Comparison of ENCODE assay signal across 1 cellular context in genomic region chr6:167963589-167964057, GRCh38.
TF ChIP-seq lines count a peak whose summit lies in the region.

No MANE protein-coding gene starts in this region.

TF ChIP-seq in HepG2, 621 proteins besides CTCF, POLR2A, EP300 and RAD21 (continued from another document and continues in another):
- TF ChIP-seq MTERF4 (CRISPR knock-in tag; IDR thresholded peaks at IDR 0.05) = no peak
- TF ChIP-seq ESRRA (CRISPR knock-in tag; IDR thresholded peaks at IDR 0.05; ENCODE audit: low read depth) = no peak
- peak; percentile 86; the same call in 1 of the 2 replicates for TF ChIP-seq CBFB (CRISPR knock-in tag; IDR thresholded peaks at IDR 0.05)
- no peak for TF ChIP-seq TRIM24 (CRISPR knock-in tag; IDR thresholded peaks at IDR 0.05)
- TF ChIP-seq ZNF780A (CRISPR knock-in tag; IDR thresholded peaks at IDR 0.05) = no peak
- no peak for TF ChIP-seq GPBP1L1 (CRISPR knock-in tag; IDR thresholded peaks at IDR 0.05)
- peak; percentile 92 for TF ChIP-seq NR2F6 (IDR thresholded peaks at IDR 0.05)
- peak; percentile 86 for TF ChIP-seq NR2F6 (CRISPR knock-in tag; IDR thresholded peaks at IDR 0.05)
- no peak for TF ChIP-seq ZNF484 (CRISPR knock-in tag; IDR thresholded peaks at IDR 0.05; ENCODE audit: borderline replicate concordance, low read depth)
- TF ChIP-seq USF2 (IDR thresholded peaks at IDR 0.05; ENCODE audit: low read depth, low read length) = no peak
- no peak for TF ChIP-seq USF2 (CRISPR knock-in tag; IDR thresholded peaks at IDR 0.05; ENCODE audit: borderline replicate concordance)
- TF ChIP-seq ZNF205 (CRISPR knock-in tag; IDR thresholded peaks at IDR 0.05) = peak; percentile 89
- TF ChIP-seq ELF4 (CRISPR knock-in tag; IDR thresholded peaks at IDR 0.05; ENCODE audit: borderline replicate concordance) = no peak
- TF ChIP-seq PHB2 (IDR thresholded peaks at IDR 0.05; ENCODE audit: partially characterized antibody) = no peak
- TF ChIP-seq CBX5 (CRISPR knock-in tag; IDR thresholded peaks at IDR 0.05; ENCODE audit: borderline replicate concordance) = peak; percentile 79; the same call in 1 of the 2 replicates
- TF ChIP-seq BORCS8-MEF2B (CRISPR knock-in tag; IDR thresholded peaks at IDR 0.05) = 0 out of 2 replicates have a peak, but pooled peaks have one; percentile 30
- peak; percentile 39; the same call in 1 of the 2 replicates for TF ChIP-seq ZFP91 (CRISPR knock-in tag; IDR thresholded peaks at IDR 0.05; ENCODE audit: borderline replicate concordance)
- TF ChIP-seq ZBTB34 (CRISPR knock-in tag; IDR thresholded peaks at IDR 0.05) = peak; percentile 67
- TF ChIP-seq CREBL2 (CRISPR knock-in tag; IDR thresholded peaks at IDR 0.05; ENCODE audit: borderline replicate concordance) = no peak
- no peak for TF ChIP-seq ZSCAN31 (CRISPR knock-in tag; IDR thresholded peaks at IDR 0.05; ENCODE audit: low read depth)
- TF ChIP-seq REXO4 (CRISPR knock-in tag; IDR thresholded peaks at IDR 0.05; ENCODE audit: borderline replicate concordance) = no peak
- peak; percentile 54; the same call in 1 of the 2 replicates for TF ChIP-seq ZSCAN9 (CRISPR knock-in tag; IDR thresholded peaks at IDR 0.05; ENCODE audit: borderline replicate concordance)
- TF ChIP-seq SOX13 (IDR thresholded peaks at IDR 0.05) = no peak; the same call in 1 of the 2 replicates
- peak in 1 of 2 experiments; percentile 90; a peak in 2 of 4 replicates for TF ChIP-seq SOX13 (CRISPR knock-in tag; conservative IDR thresholded peaks at IDR 0.05 in 1 of 2, IDR thresholded peaks at IDR 0.05 in 1 of 2)
- no peak for TF ChIP-seq SAFB2 (CRISPR knock-in tag; IDR thresholded peaks at IDR 0.05; ENCODE audit: borderline replicate concordance, low read depth)
- no peak for TF ChIP-seq ZNF772 (CRISPR knock-in tag; IDR thresholded peaks at IDR 0.05)
- TF ChIP-seq THAP8 (CRISPR knock-in tag; IDR thresholded peaks at IDR 0.05; ENCODE audit: borderline replicate concordance) = no peak
- TF ChIP-seq ZNF33A (CRISPR knock-in tag; IDR thresholded peaks at IDR 0.05; ENCODE audit: borderline replicate concordance) = 0 out of 2 replicates have a peak, but pooled peaks have one; percentile 53
- TF ChIP-seq HOXA7 (CRISPR knock-in tag; IDR thresholded peaks at IDR 0.05) = no peak
- TF ChIP-seq GTF3A (CRISPR knock-in tag; conservative IDR thresholded peaks at IDR 0.05) = 0 out of 2 replicates have a peak, but pooled peaks have one; percentile 44
- no peak for TF ChIP-seq THAP7 (CRISPR knock-in tag; IDR thresholded peaks at IDR 0.05)
- TF ChIP-seq MXI1 (IDR thresholded peaks at IDR 0.05; ENCODE audit: borderline replicate concordance, low read depth, low read length) = no peak
- 0 out of 2 replicates have a peak, but pooled peaks have one; percentile 47 for TF ChIP-seq HINFP (CRISPR knock-in tag; IDR thresholded peaks at IDR 0.05; ENCODE audit: low read depth)
- no peak for TF ChIP-seq FOXP1 (IDR thresholded peaks at IDR 0.05)
- peak; percentile 82 for TF ChIP-seq FOXP1 (CRISPR knock-in tag; IDR thresholded peaks at IDR 0.05)
- TF ChIP-seq ZNF24 (IDR thresholded peaks at IDR 0.05) = no peak
- peak; percentile 90 for TF ChIP-seq ZNF609 (CRISPR knock-in tag; IDR thresholded peaks at IDR 0.05; ENCODE audit: borderline replicate concordance)
- TF ChIP-seq JUN (CRISPR knock-in tag; IDR thresholded peaks at IDR 0.05) = no peak
- no peak for TF ChIP-seq HES4 (CRISPR knock-in tag; IDR thresholded peaks at IDR 0.05; ENCODE audit: borderline replicate concordance)
- no peak for TF ChIP-seq ZNF788 (CRISPR knock-in tag; IDR thresholded peaks at IDR 0.05; ENCODE audit: borderline replicate concordance)
- TF ChIP-seq REST (IDR thresholded peaks at IDR 0.05; ENCODE audit: borderline replicate concordance in 1 of 2, low read depth in 1 of 2, low read length in 2 of 2) = no peak
- no peak for TF ChIP-seq SRY (CRISPR knock-in tag; IDR thresholded peaks at IDR 0.05)
- TF ChIP-seq HNRNPH1 (optimal IDR thresholded peaks at IDR 0.05; ENCODE audit: low read depth, low read length) = no peak
